ENCODE assay signal across 2 cellular contexts in genomic region chr1:12617511-12617900, GRCh38.
TF ChIP-seq lines count a peak whose summit lies in the region.

No MANE protein-coding gene starts in this region.

TF ChIP-seq in SK-N-SH, 30 proteins besides CTCF, POLR2A, EP300 and RAD21 (continued from another document):
- TF ChIP-seq CHD2 (IDR thresholded peaks at IDR 0.05; ENCODE audit: low read length, partially characterized antibody) = no peak
TF ChIP-seq in SK-N-SH: peak in this region for 1.

TF ChIP-seq in SK-N-SH treated with all-trans-retinoic acid at 6 μM for 48 hours, 23 proteins besides CTCF, POLR2A, EP300 and RAD21 (continued from another document):
- TF ChIP-seq POU6F1 (CRISPR knock-in tag; IDR thresholded peaks at IDR 0.05; ENCODE audit: borderline replicate concordance, low read depth) (no peak), CREB5 (CRISPR knock-in tag; IDR thresholded peaks at IDR 0.05; ENCODE audit: low read depth) (no peak), CSRNP3 (CRISPR knock-in tag; IDR thresholded peaks at IDR 0.05) (no peak), TOX (CRISPR knock-in tag; IDR thresholded peaks at IDR 0.05; ENCODE audit: borderline replicate concordance) (no peak), PPARA (CRISPR knock-in tag; IDR thresholded peaks at IDR 0.05; ENCODE audit: borderline replicate concordance) (no peak)
